Comparison of ENCODE assay signal across 12 cellular contexts in genomic region chr5:171837522-171837921, GRCh38. TPM values are rescaled to one million over a fixed set of nuclear protein-coding genes. Genes with fewer than 3 reads are reported as not detected.
"Had no signal": no experiment of that assay in that cellular context is flagged by ENCODE, and none has a peak within 500 bp of the region (broad histone marks: within the 10 kb centered on the region; RNA-seq: fewer than 3 reads in every experiment).

No MANE protein-coding gene starts in this region.

- DNase-seq: GM23248, GOT3, H7, H9, HCEC 1CT, HFFc6 had no signal

- H3K9me3 ChIP-seq: HAP-1 had no signal

- H3K27ac Mint-ChIP-seq: GM23338, H9, HFFc6 had no signal

- ATAC-seq: GM23338, HCT116 had no signal

- H3K9me3 Mint-ChIP-seq: HFFc6 had no signal

- H3K4me3 Mint-ChIP-seq: GM23338, H9, HFFc6 had no signal

- H3K4me3 ChIP-seq: GM23248, GM23338, HAP-1 had no signal

- H3K4me1 ChIP-seq: HAP-1 had no signal

- FAIRE-seq: H1, H54 had no signal

- H3K36me3 ChIP-seq: HAP-1 had no signal

- H2AFZ ChIP-seq: GM23248, GM23338 had no signal

- H3K4me2 ChIP-seq: GM23338 had no signal

- H3K9ac ChIP-seq: GM23248 had no signal

- H3K27ac ChIP-seq: GM23248 had no signal

RNA-seq across cellular contexts. Expression of gene SMIM23, which starts 51.9 kb away (rescaled TPM):
- total RNA-seq: GM23248, GM23338, H1, H4, H7, H9, HFFc6 had no signal
- polyA plus RNA-seq: GM23248, GM23338, H1 had no signal
